Comparison of ENCODE assay signal across 1 cellular context in genomic region chr16:27928542-27928941, GRCh38.
TF ChIP-seq lines count a peak whose summit lies in the region.

No MANE protein-coding gene starts in this region.

TF ChIP-seq in GM23338, 12 proteins besides CTCF, POLR2A, EP300 and RAD21 (continued from another document):
- TF ChIP-seq ZNF462 (CRISPR knock-in tag; IDR thresholded peaks at IDR 0.05) (no peak), ETS1 (IDR thresholded peaks at IDR 0.05) (no peak), ZNF331 (CRISPR knock-in tag; IDR thresholded peaks at IDR 0.05; ENCODE audit: low read depth) (no peak)
